In genomic region chr11:77994434-77995362, GRCh38 we compare ENCODE assay signal across 8 cellular contexts. TPM values are rescaled to one million over a fixed set of nuclear protein-coding genes. Genes with fewer than 3 reads are reported as not detected.
DNase-seq lines count a peak whose midpoint lies in the region; ATAC-seq and TF ChIP-seq lines count a peak whose summit lies in the region.

Gene INTS4 (minus strand): TSS chr11:77994668. CDS start chr11:77994643, 25 bp downstream.

- H3K27me3 ChIP-seq in left lung = no peaks in the 10 kb centered on the region

- peak within 1 kb of the TSS; percentile 55 to 76 for H3K4me3 ChIP-seq in left lung

- TF ChIP-seq CTCF in left lung (IDR thresholded peaks at IDR 0.05) = no peak

- no peaks in the 10 kb centered on the region for H3K9me3 ChIP-seq in left lung

- peaks cover 9 to 26% of the 10 kb centered on the region in 2 donors for H3K4me1 ChIP-seq in left lung

- ATAC-seq in GM19397 (IDR thresholded peaks at IDR 0.05; ENCODE audit: unreplicated experiment) (peak; percentile 99), HG03571 (IDR thresholded peaks at IDR 0.05; ENCODE audit: unreplicated experiment) (peak; percentile 94), left lung (peak; percentile 99)

- intact Hi-C loops in left lung (cut with DNase I) = no loop called here

- H3K36me3 ChIP-seq in left lung = peaks cover 0 to 15% of the 10 kb centered on the region in 2 donors

- peak; percentile 98 for DNase-seq in CD1c-positive myeloid dendritic cell (ENCODE audit: extremely low spot score)
- peak; percentile 100 for DNase-seq in NCI-H82 (lab: John Stamatoyannopoulos, UW)
- peak; percentile 97 to 98 for DNase-seq in activated CD4-positive, alpha-beta T cell treated with anti-CD3 and anti-CD28 coated beads, Interleukin-2, amount 50 U/mL, for 48 hours
- peak; percentile 100 for DNase-seq in dermis blood vessel endothelial cell
- DNase-seq in left lung = peak; percentile 99 to 100
- DNase-seq in stimulated activated CD4-positive, alpha-beta T cell treated with anti-CD3 and anti-CD28 coated beads, Interleukin-2, amount 100 ng/mL, for 48 hours = peak; percentile 94

- H3K27ac ChIP-seq in left lung = peak within 1 kb of the TSS; percentile 87 to 88

RNA-seq across cellular contexts. Expression of gene INTS4, which starts in this region (rescaled TPM):
- total RNA-seq in dermis blood vessel endothelial cell (33.8 and 45.1 TPM in 2 replicates), left lung (10 to 100 TPM; 31.1 to 31.2 TPM)

Comparison
In these comparisons a context has a peak if more than half of its experiments do, and no peak if none do; other contexts are left out.
1. Peak in every context shown above with its lines: DNase-seq, ATAC-seq, H3K4me3 ChIP-seq and H3K27ac ChIP-seq.